1 cellular context compared by ENCODE assay signal in the genomic region with DNA sequence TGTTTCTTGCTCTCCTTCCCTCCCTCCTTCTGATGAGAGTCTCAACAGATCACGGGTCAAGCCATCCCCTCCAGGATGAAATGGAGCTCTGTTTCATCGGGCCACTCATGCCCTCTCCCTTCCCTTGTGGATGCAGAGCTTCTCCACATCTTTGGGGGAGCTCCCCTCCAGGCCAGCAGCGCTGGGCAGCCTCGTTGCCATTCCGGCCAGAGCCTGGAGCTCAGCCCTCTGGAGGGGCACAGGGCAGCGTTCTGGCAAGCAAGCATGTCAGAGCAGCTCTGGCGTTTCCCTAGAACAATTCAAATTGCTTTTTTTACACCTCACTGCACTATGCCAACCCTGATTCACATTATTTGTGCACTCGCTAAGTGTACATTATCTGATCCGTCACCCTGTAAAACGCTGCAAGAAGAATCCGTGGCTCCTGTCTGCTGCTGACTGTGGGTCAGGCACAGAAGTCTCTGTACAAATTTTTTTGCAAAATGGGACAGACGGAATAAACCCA.
TF ChIP-seq lines count a peak whose summit lies in the region.

No MANE protein-coding gene starts in this region.

TF ChIP-seq in H1, 55 proteins besides CTCF, POLR2A, EP300 and RAD21 (continued from another document):
- TF ChIP-seq CHD7 (IDR thresholded peaks at IDR 0.05; ENCODE audit: insufficient replicate concordance, low read length) (no peak), FOSL1 (IDR thresholded peaks at IDR 0.05; ENCODE audit: insufficient read depth, low read depth, low read length) (no peak)
- TF ChIP-seq, protein P1, sequence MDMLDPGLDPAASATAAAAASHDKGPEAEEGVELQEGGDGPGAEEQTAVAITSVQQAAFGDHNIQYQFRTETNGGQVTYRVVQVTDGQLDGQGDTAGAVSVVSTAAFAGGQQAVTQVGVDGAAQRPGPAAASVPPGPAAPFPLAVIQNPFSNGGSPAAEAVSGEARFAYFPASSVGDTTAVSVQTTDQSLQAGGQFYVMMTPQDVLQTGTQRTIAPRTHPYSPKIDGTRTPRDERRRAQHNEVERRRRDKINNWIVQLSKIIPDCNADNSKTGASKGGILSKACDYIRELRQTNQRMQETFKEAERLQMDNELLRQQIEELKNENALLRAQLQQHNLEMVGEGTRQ (IDR thresholded peaks at IDR 0.05; ENCODE audit: low read length) = no peak
